Comparison of ENCODE assay signal across 7 cellular contexts in the genomic region with DNA sequence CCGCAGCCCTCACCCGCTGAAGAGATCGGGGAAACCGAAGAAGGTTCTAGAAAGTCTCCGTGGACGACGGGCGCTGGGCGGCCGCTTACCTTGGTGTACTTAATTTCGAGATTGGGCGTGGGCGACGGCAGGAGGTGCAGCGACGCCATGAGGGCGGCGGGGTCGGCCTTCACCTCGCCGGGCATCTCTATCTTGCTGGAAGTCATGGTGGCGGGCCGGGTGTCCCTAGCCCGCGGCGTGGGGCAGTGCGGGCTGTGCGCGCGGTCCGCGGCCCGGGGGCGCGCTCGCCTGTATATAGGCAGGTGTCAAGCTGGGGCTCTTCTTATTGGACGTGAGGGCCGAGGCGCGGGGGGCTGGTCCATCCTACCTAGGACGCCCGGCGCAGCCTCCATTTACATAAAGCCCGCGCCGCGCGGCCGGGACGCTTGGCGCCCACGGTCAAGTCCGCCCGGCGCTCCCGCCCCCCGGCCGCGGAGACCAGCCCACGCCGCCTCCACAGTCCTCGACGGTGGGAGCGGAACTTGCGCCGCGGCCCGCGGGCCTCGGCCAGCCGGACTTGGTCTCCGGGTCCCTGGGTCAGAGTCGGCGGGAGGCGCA.
DNase-seq lines count a peak whose midpoint lies in the region; ATAC-seq lines count a peak whose summit lies in the region.

TSS of gene ALDH1A2 (minus strand) at position 267 of the 597 bp plus-strand sequence. CDS start at position 206, 61 bp downstream.

- peak; percentile 97 for DNase-seq in NCI-H226
- DNase-seq in astrocyte of the hippocampus (ENCODE audit: low read depth, low spot score) = peak; percentile 3
- peak; percentile 68 for DNase-seq in islet precursor cell
- DNase-seq in NCI-H1417 treated with DMSO at 0.1 percent for 48 hours (lab: John Stamatoyannopoulos, UW) = no peak
- DNase-seq in Ammon's horn (ENCODE audit: low spot score) = no peak

- peak within 1 kb of the TSS; percentile 17 to 43 (median 26) for H3K4me3 ChIP-seq in skin epidermis

- peak within 1 kb of the TSS in 5 of 21 experiments; percentile 1 to 56 (median 10) for H3K27ac ChIP-seq in skin epidermis

- ATAC-seq in HG03108 (IDR thresholded peaks at IDR 0.05; ENCODE audit: unreplicated experiment) = no peak

Comparison
In these comparisons a context has a peak if more than half of its experiments do, and no peak if none do; other contexts are left out.
1. DNase-seq: peak in NCI-H226 (single experiment), astrocyte of the hippocampus (single experiment) and islet precursor cell (single experiment); none in NCI-H1417 treated with DMSO at 0.1 percent for 48 hours (single experiment) and Ammon's horn (single experiment).